ENCODE assay signal across 8 cellular contexts in genomic region chr1:44775078-44775929, GRCh38. TPM values are rescaled to one million over a fixed set of nuclear protein-coding genes. Genes with fewer than 3 reads are reported as not detected.
DNase-seq lines count a peak whose midpoint lies in the region; ATAC-seq lines count a peak whose summit lies in the region.

Gene RPS8, plus strand, starts transcription at chr1:44775540. Its CDS starts 57 bp downstream, at chr1:44775597.

- peak within 1 kb of the TSS; percentile 94 for H4K5ac ChIP-seq in mesendoderm (ENCODE audit: low read length)

- peak within 1 kb of the TSS; percentile 35 for H3K18ac ChIP-seq in mesendoderm (ENCODE audit: low read length)

- H3K9ac ChIP-seq in endocrine pancreas (ENCODE audit: control insufficient read depth, insufficient read depth, low read length) = peak within 1 kb of the TSS; percentile 88
- H3K9ac ChIP-seq in mesendoderm (ENCODE audit: low read length) = peak within 1 kb of the TSS; percentile 100

- H2BK15ac ChIP-seq in mesendoderm (replicated peaks; ENCODE audit: low read depth) = no peak within 1 kb of the TSS

- ATAC-seq in GM21360 (IDR thresholded peaks at IDR 0.05; ENCODE audit: unreplicated experiment) = peak; percentile 78

- H3K4ac ChIP-seq in mesendoderm (ENCODE audit: low read depth, low read length) = peak within 1 kb of the TSS; percentile 76

- WGBS in mesendoderm (ENCODE audit: extremely low coverage, insufficient coverage, low lambda C conversion rate) = no CpG with 5 or more reads among the region's 65 CpGs

- H3K56ac ChIP-seq in mesendoderm (ENCODE audit: low read length) = peak within 1 kb of the TSS; percentile 99

- H3K4me3 ChIP-seq in endocrine pancreas (ENCODE audit: control insufficient read depth, insufficient read depth, low read length) (peak within 1 kb of the TSS; percentile 95), mesendoderm (ENCODE audit: low read length) (peak within 1 kb of the TSS; percentile 100)

- peak within 1 kb of the TSS; percentile 31 for H4K8ac ChIP-seq in mesendoderm (ENCODE audit: low read depth, low read length)

- H3K27me3 ChIP-seq in endocrine pancreas (ENCODE audit: control insufficient read depth, insufficient read depth, low read length) (no peaks in the 10 kb centered on the region), mesendoderm (ENCODE audit: insufficient read depth, low read length, poor library complexity) (no peaks in the 10 kb centered on the region)

- peak within 1 kb of the TSS; percentile 94 for H3K23ac ChIP-seq in mesendoderm (ENCODE audit: low read length)

- peak within 1 kb of the TSS; percentile 87 for H2AK5ac ChIP-seq in mesendoderm (ENCODE audit: low read length)

- H3K4me2 ChIP-seq in mesendoderm (ENCODE audit: low read length) = peak within 1 kb of the TSS; percentile 95

- peak within 1 kb of the TSS; percentile 63 for H3K27ac ChIP-seq in mesendoderm (ENCODE audit: low read depth, low read length)

- DNase-seq in COR-L47 (lab: John Stamatoyannopoulos, UW) = peak; percentile 83
- peak; percentile 88 for DNase-seq in HT1080 (ENCODE audit: low read depth)
- DNase-seq in NOMO-1 (lab: John Stamatoyannopoulos, UW; ENCODE audit: unreplicated experiment in 2 of 2) = peak; percentile 85 to 87
- DNase-seq in activated CD8-positive, alpha-beta memory T cell treated with anti-CD3 and anti-CD28 coated beads for 48 hours (ENCODE audit: low read depth in 2 of 3, low spot score in 2 of 3) = peak; percentile 74 to 87 (median 76)
- peak; percentile 98 for DNase-seq in mesendoderm
- peak; percentile 79 for DNase-seq in stimulated activated CD8-positive, alpha-beta memory T cell treated with anti-CD3 and anti-CD28 coated beads, Interleukin-12 subunit alpha, Interleukin-12 subunit beta, amount 100 ng/mL, for 4 hours (ENCODE audit: low read depth)

- H3K79me1 ChIP-seq in mesendoderm (ENCODE audit: low read length) = peaks cover 11% of the 10 kb centered on the region

- peak within 1 kb of the TSS; percentile 87 for H2BK5ac ChIP-seq in mesendoderm (ENCODE audit: low read length)

- no peaks in the 10 kb centered on the region for H3K9me3 ChIP-seq in endocrine pancreas (ENCODE audit: control insufficient read depth, low read length)

- no peak within 1 kb of the TSS for H2BK120ac ChIP-seq in mesendoderm (ENCODE audit: low read depth, low read length)

- peaks cover 30% of the 10 kb centered on the region for H3K79me2 ChIP-seq in mesendoderm (ENCODE audit: control insufficient read depth, insufficient read depth, low read length)

- H3K36me3 ChIP-seq in endocrine pancreas (ENCODE audit: control insufficient read depth, insufficient read depth, low read length) (peaks cover 2% of the 10 kb centered on the region), mesendoderm (ENCODE audit: control insufficient read depth, insufficient read depth, low read length) (peaks cover 14% of the 10 kb centered on the region)

- no peaks in the 10 kb centered on the region for H3K4me1 ChIP-seq in endocrine pancreas (ENCODE audit: control insufficient read depth, insufficient read depth, low read length)
- H3K4me1 ChIP-seq in mesendoderm (ENCODE audit: control insufficient read depth, low read depth, low read length) = peaks cover 2% of the 10 kb centered on the region

RNA-seq across cellular contexts. Expression of gene RPS8, which starts in this region (rescaled TPM):
- 2,959 and 3,013 TPM in 2 replicates for total RNA-seq in HT1080 (2014; rRNA removed; shearing (Covaris generic))
- polyA plus RNA-seq in HT1080 (2015; cell fraction: cytosol; rRNA removed) = 3,238 and 3,344 TPM in 2 replicates
- 950 and 1,007 TPM in 2 replicates for polyA plus RNA-seq in HT1080 (2015; cell fraction: nucleus; rRNA removed)
- 6,091 TPM for polyA plus RNA-seq in mesendoderm (2013, experiment 1 of 2)
- polyA plus RNA-seq in mesendoderm (2013, experiment 2 of 2) = 6,012 TPM

Comparison
In these comparisons a context has a peak if more than half of its experiments do, and no peak if none do; other contexts are left out.
1. Peak in every context shown above with its lines: DNase-seq, ATAC-seq, H3K4me3 ChIP-seq and H3K27ac ChIP-seq.